19 cellular contexts compared by ENCODE assay signal in the genomic region with DNA sequence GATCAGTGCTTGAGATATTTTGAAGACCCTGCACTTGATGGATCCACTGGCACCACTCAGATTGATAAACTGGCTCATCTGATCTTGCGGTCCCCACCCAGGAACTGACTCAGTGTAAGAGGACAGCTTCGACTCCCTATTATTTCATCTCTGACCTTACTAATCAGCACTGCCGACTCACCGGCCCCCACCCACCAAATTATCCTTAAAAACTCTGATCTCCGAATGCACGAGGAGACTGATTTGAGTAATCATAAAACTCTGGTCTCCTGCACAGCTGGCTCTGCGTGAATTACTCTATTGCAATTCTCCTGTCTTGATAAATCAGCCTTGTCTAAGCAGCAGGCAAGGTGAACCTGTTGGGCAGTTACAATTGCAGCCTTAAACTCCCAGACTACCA.
DNase-seq lines count a peak whose midpoint lies in the region; ATAC-seq and TF ChIP-seq lines count a peak whose summit lies in the region.
"Had no signal": no experiment of that assay in that cellular context is flagged by ENCODE, and none has a peak within 500 bp of the region (broad histone marks: within the 10 kb centered on the region; RNA-seq: fewer than 3 reads in every experiment).

No MANE protein-coding gene starts in this region.

- no peak overlapping the region for H3K14ac ChIP-seq in mesenchymal stem cell (ENCODE audit: low read length in 2 of 2)

- H3K4me3 ChIP-seq in SK-N-SH (ENCODE audit: low read depth in 2 of 2, low read length in 1 of 2) (no peak overlapping the region), mesenchymal stem cell (ENCODE audit: insufficient read depth in 1 of 2, low read depth in 1 of 2, low read length in 2 of 2) (peak overlapping the region in 1 of 2 experiments; percentile 32), vagina (no peak overlapping the region)
- H3K4me3 ChIP-seq: adrenal gland, gastrocnemius medialis had no signal

- ATAC-seq in SK-N-SH treated with all-trans-retinoic acid at 6 μM for 48 hours (no peak), GM18517 (IDR thresholded peaks at IDR 0.05; ENCODE audit: unreplicated experiment) (no peak), HG03175 (IDR thresholded peaks at IDR 0.05; ENCODE audit: unreplicated experiment) (no peak)

- H4K8ac ChIP-seq in mesenchymal stem cell (ENCODE audit: low read length): peak overlapping the region; percentile 88

- TF ChIP-seq RAD21 in SK-N-SH (IDR thresholded peaks at IDR 0.05; ENCODE audit: low read length): no peak

- H4K20me1 ChIP-seq in SK-N-SH (ENCODE audit: insufficient read depth): no peaks in the 10 kb centered on the region

- H3F3A ChIP-seq in SK-N-SH (replicated peaks; ENCODE audit: insufficient read depth): peaks cover 3% of the 10 kb centered on the region

- H3K9me2 ChIP-seq in SK-N-SH: no peaks in the 10 kb centered on the region

- no peak overlapping the region for H2BK5ac ChIP-seq in mesenchymal stem cell (ENCODE audit: low read depth, low read length, poor library complexity, severe bottlenecking)

- H2AFZ ChIP-seq in SK-N-SH (ENCODE audit: low read depth): peak overlapping the region; percentile 22; the same call in 1 of the 2 replicates
- no peak overlapping the region for H2AFZ ChIP-seq in mesenchymal stem cell (ENCODE audit: low read depth, low read length)

- H3K36me3 Mint-ChIP-seq in chondrocyte (ENCODE audit: low read depth): peaks cover 7% of the 10 kb centered on the region

- peak overlapping the region in 1 of 2 experiments; percentile 69 for H3K18ac ChIP-seq in mesenchymal stem cell (ENCODE audit: low read depth in 1 of 2, low read length in 2 of 2)

- CTCF ChIA-PET in SK-N-SH (lab: Yijun Ruan, JAX): no interaction called here

- H3K4me3 Mint-ChIP-seq in chondrocyte (ENCODE audit: unreplicated experiment): no peak overlapping the region

- no peaks in the 10 kb centered on the region for H3K9me3 ChIP-seq in SK-N-SH
- H3K9me3 ChIP-seq in mesenchymal stem cell (ENCODE audit: control insufficient read depth, low read length): peaks cover 3% of the 10 kb centered on the region
- H3K9me3 ChIP-seq in vagina: no peaks in the 10 kb centered on the region
- H3K9me3 ChIP-seq: adrenal gland, gastrocnemius medialis had no signal

- no peak for TF ChIP-seq EP300 in SK-N-SH (IDR thresholded peaks at IDR 0.05; ENCODE audit: borderline replicate concordance in 1 of 2, low read depth in 1 of 2, low read length in 1 of 2)

- TF ChIP-seq POLR2A in vagina (IDR thresholded peaks at IDR 0.05): no peak

- H2BK12ac ChIP-seq in mesenchymal stem cell (ENCODE audit: low read length in 2 of 2): peak overlapping the region; percentile 1 to 92

- H3K23ac ChIP-seq in mesenchymal stem cell (ENCODE audit: low read length in 2 of 2): no peak overlapping the region

- no peaks in the 10 kb centered on the region for H3K27me3 Mint-ChIP-seq in chondrocyte (ENCODE audit: low read depth)

- H4K91ac ChIP-seq in mesenchymal stem cell (ENCODE audit: low read length): peak overlapping the region; percentile 86

- H3K79me2 ChIP-seq in SK-N-SH (ENCODE audit: insufficient read depth): no peaks in the 10 kb centered on the region

- H2BK15ac ChIP-seq in mesenchymal stem cell (ENCODE audit: low read depth, poor library complexity, severe bottlenecking): peak overlapping the region; percentile 80

- peak overlapping the region; percentile 0 to 64 for H3K4ac ChIP-seq in mesenchymal stem cell (ENCODE audit: low read depth in 1 of 2, low read length in 2 of 2)

- DNase-seq in SK-N-SH: no peak
- no peak for DNase-seq in chondrocyte (ENCODE audit: low spot score)
- DNase-seq in mesenchymal stem cell: no peak
- DNase-seq in vagina (ENCODE audit: extremely low spot score in 2 of 2): peak in 1 of 2 donors; percentile 65
- no peak for DNase-seq in HK-2 (ENCODE audit: unreplicated experiment)
- DNase-seq: activated CD4-positive, CD25-positive, alpha-beta regulatory T cell treated with anti-CD3 and anti-CD28 coated beads, Interleukin-2, amount 50 U/mL, for 72 hours; DMS 273 treated with DMSO at 0.1 percent for 48 hours; effector CD8-positive, alpha-beta T cell; gastrocnemius medialis; NCI-H748 treated with DMSO at 0.1 percent for 48 hours; occipital lobe; stimulated activated CD4-positive, alpha-beta T cell treated with anti-CD3 and anti-CD28 coated beads, Interleukin-2, amount 100 ng/mL, for 24 hours; T1000 had no signal

- peaks cover 17% of the 10 kb centered on the region for H3K9me3 Mint-ChIP-seq in chondrocyte (ENCODE audit: low read depth)

- TF ChIP-seq CTCF in SK-N-SH (IDR thresholded peaks at IDR 0.05) (no peak), chondrocyte (IDR thresholded peaks at IDR 0.05) (no peak), vagina (IDR thresholded peaks at IDR 0.05) (no peak)

- H3K27me3 ChIP-seq in SK-N-SH (ENCODE audit: insufficient read depth): peaks cover 4% of the 10 kb centered on the region; the same call in 1 of the 2 replicates
- no peaks in the 10 kb centered on the region for H3K27me3 ChIP-seq in mesenchymal stem cell (ENCODE audit: control insufficient read depth in 1 of 2, insufficient read depth in 1 of 2, low read length in 2 of 2)
- H3K27me3 ChIP-seq in vagina: no peaks in the 10 kb centered on the region
- H3K27me3 ChIP-seq: adrenal gland, gastrocnemius medialis had no signal

- H3K4me1 ChIP-seq in SK-N-SH (ENCODE audit: control insufficient read depth in 1 of 2, insufficient read depth in 2 of 2, low read depth in 1 of 2, low read length in 1 of 2) (no peaks in the 10 kb centered on the region), mesenchymal stem cell (ENCODE audit: control insufficient read depth, insufficient read depth, low read depth, low read length) (no peaks in the 10 kb centered on the region), vagina (peaks cover 29% of the 10 kb centered on the region)
- H3K4me1 ChIP-seq: gastrocnemius medialis had no signal

- no peaks in the 10 kb centered on the region for H3K36me3 ChIP-seq in SK-N-SH (replicated peaks in 1 of 2; ENCODE audit: control insufficient read depth in 1 of 2, insufficient read depth in 2 of 2, low read length in 1 of 2)
- no peaks in the 10 kb centered on the region for H3K36me3 ChIP-seq in mesenchymal stem cell (ENCODE audit: control insufficient read depth in 1 of 2, insufficient read depth in 2 of 2, low read depth in 1 of 2, low read length in 2 of 2)
- H3K36me3 ChIP-seq in vagina: no peaks in the 10 kb centered on the region
- H3K36me3 ChIP-seq: adrenal gland, gastrocnemius medialis had no signal

- no peak overlapping the region for H3K4me2 ChIP-seq in SK-N-SH
- no peak overlapping the region for H3K4me2 ChIP-seq in mesenchymal stem cell (ENCODE audit: low read length, poor library complexity, severe bottlenecking)

- H3K27ac Mint-ChIP-seq in chondrocyte (ENCODE audit: unreplicated experiment): peak overlapping the region; percentile 83

- peak overlapping the region in 1 of 2 experiments; percentile 63; a peak in 2 of 4 replicates for H3K27ac ChIP-seq in SK-N-SH (ENCODE audit: low read depth in 2 of 2, low read length in 1 of 2)
- H3K27ac ChIP-seq in mesenchymal stem cell (ENCODE audit: low read length, poor library complexity, severe bottlenecking): no peak overlapping the region
- peak overlapping the region; percentile 55 for H3K27ac ChIP-seq in vagina
- H3K27ac ChIP-seq: 22Rv1, C4-2B, gastrocnemius medialis had no signal

- peak overlapping the region; percentile 21 for H2AK5ac ChIP-seq in mesenchymal stem cell (ENCODE audit: low read length, severe bottlenecking)

- H2BK120ac ChIP-seq in mesenchymal stem cell (ENCODE audit: low read depth, low read length): peak overlapping the region; percentile 79

- peaks cover 59% of the 10 kb centered on the region for H3K4me1 Mint-ChIP-seq in chondrocyte (ENCODE audit: low read depth)

- intact Hi-C loops in vagina (cut with DNase I): no loop called here

- WGBS in SK-N-SH (ENCODE audit: low lambda C conversion rate): 28% methylated on average over 7 of the region's 7 CpGs
- WGBS in mesenchymal stem cell: 36% methylated on average over 7 of the region's 7 CpGs

- H3K9ac ChIP-seq in SK-N-SH (no peak overlapping the region), mesenchymal stem cell (ENCODE audit: low read length) (peak overlapping the region; percentile 71)

- no peaks in the 10 kb centered on the region for H3K79me1 ChIP-seq in mesenchymal stem cell (replicated peaks; ENCODE audit: low read length, poor library complexity, severe bottlenecking)

- POLR2A ChIA-PET in SK-N-SH (lab: Yijun Ruan, JAX): no interaction called here

TF ChIP-seq in SK-N-SH, 30 proteins besides CTCF, POLR2A, EP300 and RAD21 (continues in another document):
- TF ChIP-seq EZH2phosphoT487 (IDR thresholded peaks at IDR 0.05; ENCODE audit: borderline replicate concordance, low read depth) (no peak), JUND (IDR thresholded peaks at IDR 0.05) (no peak)
- TF ChIP-seq, protein P1, sequence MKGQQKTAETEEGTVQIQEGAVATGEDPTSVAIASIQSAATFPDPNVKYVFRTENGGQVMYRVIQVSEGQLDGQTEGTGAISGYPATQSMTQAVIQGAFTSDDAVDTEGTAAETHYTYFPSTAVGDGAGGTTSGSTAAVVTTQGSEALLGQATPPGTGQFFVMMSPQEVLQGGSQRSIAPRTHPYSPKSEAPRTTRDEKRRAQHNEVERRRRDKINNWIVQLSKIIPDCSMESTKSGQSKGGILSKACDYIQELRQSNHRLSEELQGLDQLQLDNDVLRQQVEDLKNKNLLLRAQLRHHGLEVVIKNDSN (IDR thresholded peaks at IDR 0.05; ENCODE audit: borderline replicate concordance, low read depth): no peak

TF ChIP-seq in SK-N-SH treated with all-trans-retinoic acid at 6 μM for 48 hours, 23 proteins besides CTCF, POLR2A, EP300 and RAD21 (continues in another document):
- TF ChIP-seq, protein P2, sequence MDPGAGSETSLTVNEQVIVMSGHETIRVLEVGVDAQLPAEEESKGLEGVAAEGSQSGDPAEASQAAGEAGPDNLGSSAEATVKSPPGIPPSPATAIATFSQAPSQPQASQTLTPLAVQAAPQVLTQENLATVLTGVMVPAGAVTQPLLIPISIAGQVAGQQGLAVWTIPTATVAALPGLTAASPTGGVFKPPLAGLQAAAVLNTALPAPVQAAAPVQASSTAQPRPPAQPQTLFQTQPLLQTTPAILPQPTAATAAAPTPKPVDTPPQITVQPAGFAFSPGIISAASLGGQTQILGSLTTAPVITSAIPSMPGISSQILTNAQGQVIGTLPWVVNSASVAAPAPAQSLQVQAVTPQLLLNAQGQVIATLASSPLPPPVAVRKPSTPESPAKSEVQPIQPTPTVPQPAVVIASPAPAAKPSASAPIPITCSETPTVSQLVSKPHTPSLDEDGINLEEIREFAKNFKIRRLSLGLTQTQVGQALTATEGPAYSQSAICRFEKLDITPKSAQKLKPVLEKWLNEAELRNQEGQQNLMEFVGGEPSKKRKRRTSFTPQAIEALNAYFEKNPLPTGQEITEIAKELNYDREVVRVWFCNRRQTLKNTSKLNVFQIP (CRISPR knock-in tag; IDR thresholded peaks at IDR 0.05; ENCODE audit: borderline replicate concordance, low read depth): no peak
- TF ChIP-seq CSDC2 (CRISPR knock-in tag; IDR thresholded peaks at IDR 0.05): no peak
- TF ChIP-seq ZNF8 (CRISPR knock-in tag; IDR thresholded peaks at IDR 0.05): no peak
- no peak for TF ChIP-seq ISL1 (CRISPR knock-in tag; IDR thresholded peaks at IDR 0.05)
- TF ChIP-seq GLIS3 (CRISPR knock-in tag; IDR thresholded peaks at IDR 0.05): no peak
- no peak for TF ChIP-seq OSR1 (CRISPR knock-in tag; IDR thresholded peaks at IDR 0.05)
- TF ChIP-seq SNAI2 (CRISPR knock-in tag; IDR thresholded peaks at IDR 0.05): no peak
- TF ChIP-seq ZNF565 (CRISPR knock-in tag; conservative IDR thresholded peaks at IDR 0.05; ENCODE audit: low read depth): no peak
